ENCODE assay signal across 8 cellular contexts in genomic region chr15:90400759-90401314, GRCh38. TPM values are rescaled to one million over a fixed set of nuclear protein-coding genes. Genes with fewer than 3 reads are reported as not detected.
DNase-seq lines count a peak whose midpoint lies in the region; ATAC-seq and TF ChIP-seq lines count a peak whose summit lies in the region.

No MANE protein-coding gene starts in this region.

- DNase-seq in GM10248 (ENCODE audit: extremely low spot score) (peak; percentile 81), SIG-M5 treated with dmso at 0.1 percent for 504 hours (lab: John Stamatoyannopoulos, UW; ENCODE audit: unreplicated experiment) (peak; percentile 98), left cardiac atrium (peak; percentile 74), sigmoid colon (peak; percentile 87), posterior vena cava (ENCODE audit: low spot score) (no peak)

- H3K4me3 ChIP-seq in HEK293 (ENCODE audit: low read depth, low read length) (no peak overlapping the region; the same call in 1 of the 2 replicates), Loucy (ENCODE audit: low read length, poor library complexity, severe bottlenecking) (peak overlapping the region; percentile 56), sigmoid colon (peak overlapping the region in 2 of 4 donors; percentile 1 to 12)

- H3K4me2 ChIP-seq in Loucy (ENCODE audit: low read depth, low read length, poor library complexity, severe bottlenecking) = peak overlapping the region; percentile 82

- TF ChIP-seq POLR2A in sigmoid colon (IDR thresholded peaks at IDR 0.05) = no peak

- peaks cover 92% of the 10 kb centered on the region for H3K79me2 ChIP-seq in Loucy (ENCODE audit: insufficient read depth, low read length)

- H3K4me1 ChIP-seq in HEK293 (ENCODE audit: control insufficient read depth, insufficient read depth, low read length) (peaks cover 41% of the 10 kb centered on the region), Loucy (ENCODE audit: insufficient read depth, low read length, poor library complexity, severe bottlenecking) (peaks cover 37% of the 10 kb centered on the region), sigmoid colon (peaks cover 0 to 80% (median 74%) of the 10 kb centered on the region in 4 donors)

- peaks cover 19% of the 10 kb centered on the region for H4K20me1 ChIP-seq in Loucy (ENCODE audit: insufficient read depth, low read length, poor library complexity, severe bottlenecking)

- H3K36me3 ChIP-seq in HEK293 (ENCODE audit: control insufficient read depth in 2 of 2, insufficient read depth in 1 of 2, low read length in 2 of 2) = peaks cover 0 to under 1% of the 10 kb centered on the region in 2 experiments; a peak in 1 of 3 replicates
- H3K36me3 ChIP-seq in Loucy (ENCODE audit: insufficient read depth, low read length) = no peaks in the 10 kb centered on the region
- no peaks in the 10 kb centered on the region for H3K36me3 ChIP-seq in sigmoid colon

- H3K9me2 ChIP-seq in Loucy (replicated peaks; ENCODE audit: low read depth, low read length) = no peaks in the 10 kb centered on the region

- ATAC-seq in left cardiac atrium = peak; percentile 97 to 98

- no peaks in the 10 kb centered on the region for H3K27me3 ChIP-seq in Loucy (ENCODE audit: insufficient read depth, low read length, poor library complexity, severe bottlenecking)
- no peaks in the 10 kb centered on the region for H3K27me3 ChIP-seq in sigmoid colon

- no peak for TF ChIP-seq CTCF in GM10248 (IDR thresholded peaks at IDR 0.05; ENCODE audit: control extremely low read depth, extremely low read depth, low read depth, missing control alignments)
- no peak for TF ChIP-seq CTCF in HEK293 (tag by site-specific recombination; IDR thresholded peaks at IDR 0.05)
- TF ChIP-seq CTCF in Loucy (conservative IDR thresholded peaks at IDR 0.05; ENCODE audit: low read length) = no peak
- no peak for TF ChIP-seq CTCF in sigmoid colon (IDR thresholded peaks at IDR 0.05)

- POLR2A ChIA-PET in GM10248 (lab: Yijun Ruan, JAX) (interaction anchor here (2.4 kb wide), 1 partner anchor 13 kb away, joined by 10 read pairs; the partner anchor contains the start of gene IQGAP1), HEK293 (lab: Yijun Ruan, JAX) (interaction anchor here (3.7 kb wide), 1 partner anchor 12 kb away, joined by 32 read pairs; the partner anchor contains the start of gene IQGAP1)

- CTCF ChIA-PET in GM10248 (lab: Yijun Ruan, JAX) (interaction anchor here (1.0 to 1.5 kb wide), 4 partner anchors 38 to 108 kb away, joined by 3 to 4 read pairs (median 4); no protein-coding TSS in a partner anchor), HEK293 (lab: Yijun Ruan, JAX) (interaction anchor here (0.6 to 2.1 kb wide), 4 partner anchors 10 to 82 kb away, joined by 3 to 8 read pairs (median 5); no protein-coding TSS in a partner anchor)

- H3F3A ChIP-seq in Loucy (ENCODE audit: low read depth) = 0 out of 2 replicates have a peak, but pooled peaks cover 5% of the 10 kb centered on the region

- TF ChIP-seq EP300 in sigmoid colon (IDR thresholded peaks at IDR 0.05) = peak in 2 of 4 donors; percentile 46 to 50

- WGBS in adipose tissue, 3 donors = 7 to 10% (median 8%) methylated on average over 7 of the region's 7 CpGs
- WGBS in sigmoid colon, 2 donors = 5 to 13% methylated on average over 7 of the region's 7 CpGs

- intact Hi-C loops in left cardiac atrium (cut with DNase I) (no loop called here), sigmoid colon (cut with DNase I) (no loop called here), posterior vena cava (cut with DNase I) (loop anchor here in 1 of 2 donors (1.0 kb wide), 1 partner anchor 13 kb away; the partner anchor contains the start of gene IQGAP1)

- H3K27ac ChIP-seq in HEK293 (ENCODE audit: extremely low read depth, low read depth, low read length) (peak overlapping the region; percentile 69), adipose tissue (ENCODE audit: low read depth, low read length) (peak overlapping the region; percentile 99), sigmoid colon (peak overlapping the region; percentile 80 to 90 (median 86))

- H3K9ac ChIP-seq in Loucy (ENCODE audit: low read depth, low read length, poor library complexity, severe bottlenecking) = no peak overlapping the region

- no peak overlapping the region for H2AFZ ChIP-seq in Loucy (ENCODE audit: low read length)

- H3K9me3 ChIP-seq in HEK293 (ENCODE audit: control insufficient read depth, insufficient read depth, low read depth, low read length) (no peaks in the 10 kb centered on the region), Loucy (ENCODE audit: insufficient read depth, low read depth, low read length) (no peaks in the 10 kb centered on the region), sigmoid colon (no peaks in the 10 kb centered on the region)

TF ChIP-seq in HEK293, 187 proteins besides CTCF, POLR2A, EP300 and RAD21 (continues in another document):
- no peak for TF ChIP-seq ZFHX2 (tag by site-specific recombination; conservative IDR thresholded peaks at IDR 0.05)
- TF ChIP-seq ZNF785 (tag by site-specific recombination; IDR thresholded peaks at IDR 0.05) = no peak
- TF ChIP-seq ZNF621 (tag by site-specific recombination; IDR thresholded peaks at IDR 0.05) = no peak
- no peak for TF ChIP-seq ZBTB11 (tag by site-specific recombination; conservative IDR thresholded peaks at IDR 0.05; ENCODE audit: low read depth)
- peak; percentile 52; the same call in 1 of the 2 replicates for TF ChIP-seq ZNF629 (tag by site-specific recombination; IDR thresholded peaks at IDR 0.05)
- TF ChIP-seq ZNF140 (tag by site-specific recombination; IDR thresholded peaks at IDR 0.05) = no peak
- TF ChIP-seq OVOL3 (tag by site-specific recombination; IDR thresholded peaks at IDR 0.05) = no peak
- TF ChIP-seq ZSCAN16 (tag by site-specific recombination; IDR thresholded peaks at IDR 0.05) = no peak
- 0 out of 2 replicates have a peak, but pooled peaks have one; percentile 12 for TF ChIP-seq ZXDB (tag by site-specific recombination; IDR thresholded peaks at IDR 0.05)
- no peak for TF ChIP-seq ZFP41 (tag by site-specific recombination; IDR thresholded peaks at IDR 0.05; ENCODE audit: borderline replicate concordance)
- TF ChIP-seq ZNF560 (tag by site-specific recombination; IDR thresholded peaks at IDR 0.05; ENCODE audit: borderline replicate concordance) = no peak
- TF ChIP-seq ZNF239 (tag by site-specific recombination; IDR thresholded peaks at IDR 0.05) = no peak
- peak; percentile 44; the same call in 1 of the 2 replicates for TF ChIP-seq ZNF335 (tag by site-specific recombination; conservative IDR thresholded peaks at IDR 0.05)
- TF ChIP-seq ZNF660 (tag by site-specific recombination; IDR thresholded peaks at IDR 0.05) = 0 out of 2 replicates have a peak, but pooled peaks have one; percentile 41
- TF ChIP-seq ZNF664 (tag by site-specific recombination; IDR thresholded peaks at IDR 0.05) = peak; percentile 100
- TF ChIP-seq ZNF585B (tag by site-specific recombination; IDR thresholded peaks at IDR 0.05) = no peak
- TF ChIP-seq, protein P1, sequence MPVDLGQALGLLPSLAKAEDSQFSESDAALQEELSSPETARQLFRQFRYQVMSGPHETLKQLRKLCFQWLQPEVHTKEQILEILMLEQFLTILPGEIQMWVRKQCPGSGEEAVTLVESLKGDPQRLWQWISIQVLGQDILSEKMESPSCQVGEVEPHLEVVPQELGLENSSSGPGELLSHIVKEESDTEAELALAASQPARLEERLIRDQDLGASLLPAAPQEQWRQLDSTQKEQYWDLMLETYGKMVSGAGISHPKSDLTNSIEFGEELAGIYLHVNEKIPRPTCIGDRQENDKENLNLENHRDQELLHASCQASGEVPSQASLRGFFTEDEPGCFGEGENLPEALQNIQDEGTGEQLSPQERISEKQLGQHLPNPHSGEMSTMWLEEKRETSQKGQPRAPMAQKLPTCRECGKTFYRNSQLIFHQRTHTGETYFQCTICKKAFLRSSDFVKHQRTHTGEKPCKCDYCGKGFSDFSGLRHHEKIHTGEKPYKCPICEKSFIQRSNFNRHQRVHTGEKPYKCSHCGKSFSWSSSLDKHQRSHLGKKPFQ (tag by site-specific recombination; IDR thresholded peaks at IDR 0.05) = peak; percentile 17; the same call in 1 of the 2 replicates
- TF ChIP-seq SP7 (tag by site-specific recombination; IDR thresholded peaks at IDR 0.05) = peak; percentile 43; the same call in 1 of the 2 replicates
- TF ChIP-seq ZNF202 (tag by site-specific recombination; IDR thresholded peaks at IDR 0.05; ENCODE audit: borderline replicate concordance) = no peak
- 0 out of 2 replicates have a peak, but pooled peaks have one; percentile 11 for TF ChIP-seq WT1 (tag by site-specific recombination; IDR thresholded peaks at IDR 0.05)

RNA-seq across cellular contexts. Expression of gene IQGAP1, which starts 12.8 kb away (rescaled TPM):
- polyA plus RNA-seq in adipose tissue (10 to 100 TPM; 43.6 to 75.2 (median 54.3) TPM), sigmoid colon (100 to 1,000 TPM in 1 of 3 donors, 10 to 100 TPM in 2; 96.7 to 120 (median 97.6) TPM)
- total RNA-seq in left cardiac atrium (10 to 100 TPM; 70.4 to 79.2 TPM), sigmoid colon (100 to 1,000 TPM; 135 to 283 (median 183) TPM), posterior vena cava (100 to 1,000 TPM; 216 to 265 TPM)

RNA-seq across cellular contexts. Expression of gene ZNF774, which starts 48.8 kb away (rescaled TPM):
- polyA plus RNA-seq in adipose tissue (1 to 10 TPM in 1 of 3 donors, under 1 TPM in 1, not detected in 1; 0.24 to 1.1 TPM), sigmoid colon (1 to 10 TPM; 1.4 to 4.0 (median 1.8) TPM)
- total RNA-seq in left cardiac atrium (1 to 10 TPM; 3.6 to 3.7 TPM), sigmoid colon (1 to 10 TPM; 1.5 to 4.3 (median 2.5) TPM), posterior vena cava (1 to 10 TPM; 3.5 to 4.0 TPM)
